In genomic region chr20:54624701-54625472, GRCh38 we compare ENCODE assay signal across 13 cellular contexts.
DNase-seq lines count a peak whose midpoint lies in the region; ATAC-seq and TF ChIP-seq lines count a peak whose summit lies in the region.
"Had no signal": no experiment of that assay in that cellular context is flagged by ENCODE, and none has a peak within 500 bp of the region (broad histone marks: within the 10 kb centered on the region; RNA-seq: fewer than 3 reads in every experiment).

No MANE protein-coding gene starts in this region.

- H3K27me3 ChIP-seq in layer of hippocampus (ENCODE audit: control insufficient read depth, insufficient read depth, low read length) (no peaks in the 10 kb centered on the region), tibial nerve (no peaks in the 10 kb centered on the region)
- H3K27me3 ChIP-seq: cardiac muscle cell, tibial artery had no signal

- TF ChIP-seq CTCF in tibial nerve (IDR thresholded peaks at IDR 0.05) = no peak

- TF ChIP-seq POLR2A in tibial nerve (IDR thresholded peaks at IDR 0.05) = no peak

- peak overlapping the region in 1 of 4 donors; percentile 12 for H3K4me3 ChIP-seq in tibial nerve
- H3K4me3 ChIP-seq: cardiac muscle cell, tibial artery had no signal

- ATAC-seq in esophagus mucosa (no peak), HG02970 (IDR thresholded peaks at IDR 0.05; ENCODE audit: low FRiP score, unreplicated experiment) (no peak), HG03175 (IDR thresholded peaks at IDR 0.05; ENCODE audit: unreplicated experiment) (no peak)

- 13 to 22% methylated on average over 9 of the region's 9 CpGs for WGBS in tibial nerve, 2 donors

- H3K4me1 ChIP-seq in tibial nerve = peaks cover 4 to 41% (median 10%) of the 10 kb centered on the region in 4 donors
- H3K4me1 ChIP-seq: tibial artery had no signal

- DNase-seq in NCI-H524 treated with DMSO at 0.1 percent for 48 hours (lab: John Stamatoyannopoulos, UW) (peak; percentile 96), cerebellar cortex (ENCODE audit: low spot score) (peak; percentile 22), substantia nigra (lab: John Stamatoyannopoulos, UW) (peak in 39 of 49 donors; percentile 4 to 82 (median 36)), tibial nerve (ENCODE audit: low spot score in 2 of 2) (no peak)
- DNase-seq: CD4-positive, CD25-positive, alpha-beta regulatory T cell; immature natural killer cell; MV-4-11; tibial artery had no signal

- no peaks in the 10 kb centered on the region for H3K36me3 ChIP-seq in tibial nerve
- H3K36me3 ChIP-seq: cardiac muscle cell, tibial artery had no signal

- H3K9me3 ChIP-seq in tibial nerve = no peaks in the 10 kb centered on the region
- H3K9me3 ChIP-seq: tibial artery had no signal

- peak in 1 of 2 donors; percentile 49 for TF ChIP-seq EP300 in tibial nerve (IDR thresholded peaks at IDR 0.05)

- H3K27ac ChIP-seq in layer of hippocampus (ENCODE audit: low read depth, low read length) = peak overlapping the region; percentile 53
- no peak overlapping the region for H3K27ac ChIP-seq in substantia nigra (ENCODE audit: low read depth, low read length, poor library complexity, severe bottlenecking)
- H3K27ac ChIP-seq in tibial nerve = peak overlapping the region in 2 of 4 donors; percentile 56 to 76
- H3K27ac ChIP-seq: cardiac muscle cell, tibial artery had no signal

Comparison
In these comparisons a context has a peak if more than half of its experiments do, and no peak if none do; other contexts are left out.
1. DNase-seq: peak in NCI-H524 treated with DMSO at 0.1 percent for 48 hours (single experiment), cerebellar cortex (single experiment) and substantia nigra (39 of 49); none in tibial nerve (0 of 2).